Comparison of ENCODE assay signal across 25 cellular contexts in genomic region chr7:151045262-151045661, GRCh38. TPM values are rescaled to one million over a fixed set of nuclear protein-coding genes. Genes with fewer than 3 reads are reported as not detected.
"Had no signal": no experiment of that assay in that cellular context is flagged by ENCODE, and none has a peak within 500 bp of the region (broad histone marks: within the 10 kb centered on the region; RNA-seq: fewer than 3 reads in every experiment).

No MANE protein-coding gene starts in this region.

- H3K27me3 Mint-ChIP-seq: activated naive CD8-positive, alpha-beta T cell treated with anti-CD3 and anti-CD28 coated beads for 36 hours; T-helper 17 cell had no signal

- DNase-seq: activated B cell treated with CpG ODN at 0.5 μM for 24 hours; activated CD4-positive, alpha-beta T cell treated with anti-CD3 and anti-CD28 coated beads for 1 hour; activated CD4-positive, alpha-beta T cell treated with anti-CD3 and anti-CD28 coated beads, Interleukin-2, amount 10 ng/mL, durations not matched to agents 24 days and 14 days; activated CD4-positive, alpha-beta T cell treated with anti-CD3 and anti-CD28 coated beads, Interleukin-2, amount 50 U/mL, for 48 hours; activated CD8-positive, alpha-beta memory T cell treated with anti-CD3 and anti-CD28 coated beads, Interleukin-2, amount 10 ng/mL, durations not matched to agents 7 days and 5 days; activated gamma-delta T cell; activated naive CD4-positive, alpha-beta T cell treated with anti-CD3 and anti-CD28 coated beads, Interleukin-2, amount 10 ng/mL, durations not matched to agents 7 days and 5 days; activated naive CD8-positive, alpha-beta T cell treated with anti-CD3 and anti-CD28 coated beads for 36 hours; activated T-cell treated with anti-CD3 and anti-CD28 coated beads, Interleukin-2, amount 50 U/mL, for 4 hours; cerebellar nuclear complex; NCI-H1048; NCI-H146; NCI-H187 treated with DMSO at 0.1 percent for 48 hours; NCI-H2081 treated with DMSO at 0.1 percent for 48 hours; NCI-H446; NCI-H526; NCI-H774; NK-92 treated with Interleukin-12 subunit alpha and Interleukin-12 subunit beta, amount 100 ng/mL, for 24 hours; OCI-M1; RPMI8226; SHP77 treated with DMSO at 0.1 percent for 48 hours; T-helper 17 cell; T-helper 9 cell had no signal

- H3K27ac Mint-ChIP-seq: activated B cell treated with CpG ODN at 0.5 μM for 24 hours; activated CD4-positive, alpha-beta T cell treated with anti-CD3 and anti-CD28 coated beads, Interleukin-2, amount 10 ng/mL, durations not matched to agents 24 days and 14 days; activated CD8-positive, alpha-beta memory T cell treated with anti-CD3 and anti-CD28 coated beads, Interleukin-2, amount 10 ng/mL, durations not matched to agents 7 days and 5 days; activated naive CD4-positive, alpha-beta T cell treated with anti-CD3 and anti-CD28 coated beads, Interleukin-2, amount 10 ng/mL, durations not matched to agents 7 days and 5 days; activated naive CD8-positive, alpha-beta T cell treated with anti-CD3 and anti-CD28 coated beads for 36 hours; T-helper 17 cell had no signal

- H3K4me3 Mint-ChIP-seq: activated B cell treated with CpG ODN at 0.5 μM for 24 hours; activated CD4-positive, alpha-beta T cell treated with anti-CD3 and anti-CD28 coated beads, Interleukin-2, amount 10 ng/mL, durations not matched to agents 24 days and 14 days; activated CD8-positive, alpha-beta memory T cell treated with anti-CD3 and anti-CD28 coated beads, Interleukin-2, amount 10 ng/mL, durations not matched to agents 7 days and 5 days; activated naive CD4-positive, alpha-beta T cell treated with anti-CD3 and anti-CD28 coated beads, Interleukin-2, amount 10 ng/mL, durations not matched to agents 7 days and 5 days; activated naive CD8-positive, alpha-beta T cell treated with anti-CD3 and anti-CD28 coated beads for 36 hours; activated T-cell treated with anti-CD3 and anti-CD28 coated beads, Interleukin-2, amount 50 U/mL, for 4 hours; T-helper 17 cell had no signal

- H3K4me1 Mint-ChIP-seq: activated B cell treated with CpG ODN at 0.5 μM for 24 hours; activated CD4-positive, alpha-beta T cell treated with anti-CD3 and anti-CD28 coated beads, Interleukin-2, amount 10 ng/mL, durations not matched to agents 24 days and 14 days; activated naive CD8-positive, alpha-beta T cell treated with anti-CD3 and anti-CD28 coated beads for 36 hours had no signal

- H3K36me3 Mint-ChIP-seq: activated CD8-positive, alpha-beta memory T cell treated with anti-CD3 and anti-CD28 coated beads, Interleukin-2, amount 10 ng/mL, durations not matched to agents 7 days and 5 days had no signal

- H3K9me3 Mint-ChIP-seq: activated B cell treated with CpG ODN at 0.5 μM for 24 hours; activated CD4-positive, alpha-beta T cell treated with anti-CD3 and anti-CD28 coated beads, Interleukin-2, amount 10 ng/mL, durations not matched to agents 24 days and 14 days; activated naive CD4-positive, alpha-beta T cell treated with anti-CD3 and anti-CD28 coated beads, Interleukin-2, amount 10 ng/mL, durations not matched to agents 7 days and 5 days; activated naive CD8-positive, alpha-beta T cell treated with anti-CD3 and anti-CD28 coated beads for 36 hours; activated T-cell treated with anti-CD3 and anti-CD28 coated beads, Interleukin-2, amount 50 U/mL, for 4 hours had no signal

- ATAC-seq: activated CD8-positive, alpha-beta memory T cell treated with anti-CD3 and anti-CD28 coated beads, Interleukin-2, amount 10 ng/mL, durations not matched to agents 7 days and 5 days; activated T-cell treated with anti-CD3 and anti-CD28 coated beads, Interleukin-2, amount 50 U/mL, for 4 hours; Panc1; T-helper 17 cell had no signal

RNA-seq across cellular contexts. Expression of gene ATG9B, which starts 21.0 kb away (rescaled TPM):
- total RNA-seq: M059J had no signal
